Comparison of ENCODE assay signal across 8 cellular contexts in the genomic region with DNA sequence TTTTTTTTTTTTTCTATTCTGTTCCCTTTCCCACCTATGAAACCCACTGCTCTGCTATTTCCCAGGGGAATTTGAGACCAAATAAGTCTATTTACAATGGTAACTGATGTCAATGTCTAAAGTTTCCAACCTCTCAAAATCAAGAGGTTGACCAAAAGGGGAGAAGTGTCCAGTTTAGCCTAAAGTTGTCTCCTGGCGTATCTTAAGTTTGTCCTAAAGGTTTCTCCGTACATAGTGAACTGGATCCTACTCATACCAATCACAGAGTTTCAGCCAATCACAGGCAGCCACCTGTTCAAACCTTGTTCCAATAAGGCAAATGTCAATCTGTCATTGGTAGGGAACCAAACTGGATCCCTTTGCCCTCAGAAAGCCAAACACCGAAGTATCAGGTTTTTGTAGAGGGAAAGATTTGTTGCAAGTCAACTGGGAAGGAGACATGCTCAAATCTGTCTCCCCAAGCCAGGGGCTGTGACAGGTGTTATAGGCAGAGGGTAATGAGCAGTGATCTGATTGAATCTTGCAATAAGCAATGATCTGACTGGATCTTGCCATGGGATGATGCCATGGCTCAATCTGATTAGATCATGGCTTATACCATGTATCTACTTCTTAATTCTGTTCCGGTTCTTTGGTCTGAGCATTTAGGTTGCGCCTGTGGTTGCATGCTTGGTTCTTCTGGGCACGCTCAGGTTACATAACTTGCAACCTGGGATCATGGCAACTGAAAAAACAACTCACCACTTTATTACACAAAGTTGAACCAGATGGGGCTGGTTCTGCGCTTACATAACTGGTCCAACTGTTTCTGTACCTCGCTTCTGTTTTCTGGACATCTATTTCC. TPM values are rescaled to one million over a fixed set of nuclear protein-coding genes. Genes with fewer than 3 reads are reported as not detected.
A peak's percentile ranks its signal among the peaks of the same experiment; 100 is the strongest.
DNase-seq lines count a peak whose midpoint lies in the region; ATAC-seq and TF ChIP-seq lines count a peak whose summit lies in the region.

No MANE protein-coding gene starts in this region.

- intact Hi-C loops in naive thymus-derived CD4-positive, alpha-beta T cell (cut with micrococcal nuclease): loop anchor here (5.0 kb wide), 3 partner anchors 175 to 805 kb away; a partner anchor contains a TSS

- H3K27me3 ChIP-seq in DND-41 (ENCODE audit: insufficient read depth, low read length, poor library complexity) (no peaks in the 10 kb centered on the region), SK-N-SH (ENCODE audit: insufficient read depth) (no peaks in the 10 kb centered on the region), endocrine pancreas (ENCODE audit: control insufficient read depth, insufficient read depth, low read length) (no peaks in the 10 kb centered on the region)
- H3K27me3 ChIP-seq in naive thymus-derived CD4-positive, alpha-beta T cell (ENCODE audit: control insufficient read depth in 2 of 2, insufficient read depth in 2 of 2, low read length in 2 of 2): no peaks in the 10 kb centered on the region

- H3K27me3 Mint-ChIP-seq in naive thymus-derived CD4-positive, alpha-beta T cell: no peaks in the 10 kb centered on the region

- H3K9ac ChIP-seq in DND-41 (ENCODE audit: low read depth, low read length): peak overlapping the region; percentile 54
- H3K9ac ChIP-seq in SK-N-SH: peak overlapping the region; percentile 89
- peak overlapping the region; percentile 85 for H3K9ac ChIP-seq in endocrine pancreas (ENCODE audit: control insufficient read depth, insufficient read depth, low read length)

- H3K9me2 ChIP-seq in SK-N-SH: no peaks in the 10 kb centered on the region

- H4K20me1 ChIP-seq in DND-41 (ENCODE audit: insufficient read depth, low read length) (no peaks in the 10 kb centered on the region), SK-N-SH (ENCODE audit: insufficient read depth) (no peaks in the 10 kb centered on the region)

- TF ChIP-seq CTCF in DND-41 (IDR thresholded peaks at IDR 0.05; ENCODE audit: borderline replicate concordance, extremely low read depth, low read length, poor library complexity, severe bottlenecking): no peak
- TF ChIP-seq CTCF in SK-N-SH (IDR thresholded peaks at IDR 0.05): no peak

- no peak for DNase-seq in DND-41
- DNase-seq in SK-N-SH: peak; percentile 56
- DNase-seq in naive thymus-derived CD4-positive, alpha-beta T cell: peak in 4 of 9 donors; percentile 8 to 25 (median 14)
- DNase-seq in GM03348 (ENCODE audit: low spot score): no peak

- H3K9me3 Mint-ChIP-seq in naive thymus-derived CD4-positive, alpha-beta T cell: peaks cover 0 to 4% (median 0%) of the 10 kb centered on the region in 11 donors

- H3K27ac Mint-ChIP-seq in naive thymus-derived CD4-positive, alpha-beta T cell: peak overlapping the region; percentile 84 to 96 (median 94)

- H3K36me3 Mint-ChIP-seq in naive thymus-derived CD4-positive, alpha-beta T cell: peaks cover 0 to 7% (median 0%) of the 10 kb centered on the region in 5 donors

- peaks cover 29 to 63% (median 44%) of the 10 kb centered on the region in 7 donors for H3K4me1 Mint-ChIP-seq in naive thymus-derived CD4-positive, alpha-beta T cell

- peak overlapping the region; percentile 79 for H2AFZ ChIP-seq in DND-41 (ENCODE audit: low read depth, low read length)
- H2AFZ ChIP-seq in SK-N-SH (ENCODE audit: low read depth): peak overlapping the region; percentile 87

- peaks cover 23% of the 10 kb centered on the region for H3K4me1 ChIP-seq in DND-41 (ENCODE audit: insufficient read depth, low read length)
- H3K4me1 ChIP-seq in SK-N-SH (ENCODE audit: control insufficient read depth in 1 of 2, insufficient read depth in 2 of 2, low read depth in 1 of 2, low read length in 1 of 2): peaks cover 0 to 22% of the 10 kb centered on the region in 2 experiments; a peak in 3 of 4 replicates
- H3K4me1 ChIP-seq in endocrine pancreas (ENCODE audit: control insufficient read depth, insufficient read depth, low read length): peaks cover 11% of the 10 kb centered on the region
- peaks cover 7 to 14% of the 10 kb centered on the region in 2 donors for H3K4me1 ChIP-seq in naive thymus-derived CD4-positive, alpha-beta T cell (ENCODE audit: control insufficient read depth in 2 of 2, insufficient read depth in 2 of 2, low read length in 2 of 2)

- WGBS in SK-N-SH (ENCODE audit: low lambda C conversion rate): 77% methylated on average over 8 of the region's 8 CpGs

- H3K27ac ChIP-seq in DND-41 (ENCODE audit: low read length): peak overlapping the region; percentile 65; the same call in 1 of the 2 replicates
- peak overlapping the region; percentile 71 for H3K27ac ChIP-seq in KOPT-K1 (ENCODE audit: low read depth, low read length, poor library complexity, severe bottlenecking)
- peak overlapping the region; percentile 85 to 94 for H3K27ac ChIP-seq in SK-N-SH (ENCODE audit: low read depth in 2 of 2, low read length in 1 of 2)
- H3K27ac ChIP-seq in naive thymus-derived CD4-positive, alpha-beta T cell (ENCODE audit: low read depth, low read length): peak overlapping the region; percentile 78

- TF ChIP-seq EP300 in SK-N-SH (IDR thresholded peaks at IDR 0.05; ENCODE audit: borderline replicate concordance in 1 of 2, low read depth in 1 of 2, low read length in 1 of 2): no peak

- CTCF ChIA-PET in SK-N-SH (lab: Yijun Ruan, JAX): no interaction called here
- CTCF ChIA-PET in naive thymus-derived CD4-positive, alpha-beta T cell (lab: Charles Lee): interaction anchor here (0.6 to 1.0 kb wide), 3 partner anchors 8 to 22 kb away, joined by 3 to 4 read pairs (median 3); no protein-coding TSS in a partner anchor

- POLR2A ChIA-PET in SK-N-SH (lab: Yijun Ruan, JAX): interaction anchor here (1.0 to 1.1 kb wide), 2 partner anchors 13 to 257 kb away, joined by 3 read pairs; no protein-coding TSS in a partner anchor
- POLR2A ChIA-PET in naive thymus-derived CD4-positive, alpha-beta T cell (lab: Charles Lee): interaction anchor here (2.8 kb wide), 1 partner anchor 256 kb away, joined by 9 read pairs; a partner anchor contains a TSS

- H3K4me3 Mint-ChIP-seq in naive thymus-derived CD4-positive, alpha-beta T cell: peak overlapping the region; percentile 85 to 96 (median 90)

- no peak for TF ChIP-seq RAD21 in SK-N-SH (IDR thresholded peaks at IDR 0.05; ENCODE audit: low read length)

- H3K79me2 ChIP-seq in DND-41 (ENCODE audit: insufficient read depth, low read length): no peaks in the 10 kb centered on the region
- peaks cover 39% of the 10 kb centered on the region for H3K79me2 ChIP-seq in SK-N-SH (ENCODE audit: insufficient read depth)

- H3F3A ChIP-seq in SK-N-SH (replicated peaks; ENCODE audit: insufficient read depth): peaks cover 16% of the 10 kb centered on the region

- no peaks in the 10 kb centered on the region for H3K36me3 ChIP-seq in DND-41 (ENCODE audit: insufficient read depth, low read length)
- H3K36me3 ChIP-seq in KOPT-K1 (ENCODE audit: insufficient read depth, low read length): no peaks in the 10 kb centered on the region
- H3K36me3 ChIP-seq in SK-N-SH (replicated peaks in 1 of 2; ENCODE audit: control insufficient read depth in 1 of 2, insufficient read depth in 2 of 2, low read length in 1 of 2): peaks cover 0 to 5% of the 10 kb centered on the region in 2 experiments
- no peaks in the 10 kb centered on the region for H3K36me3 ChIP-seq in endocrine pancreas (ENCODE audit: control insufficient read depth, insufficient read depth, low read length)
- H3K36me3 ChIP-seq in naive thymus-derived CD4-positive, alpha-beta T cell (ENCODE audit: control insufficient read depth in 2 of 3, insufficient read depth in 3 of 3, low read length in 3 of 3): no peaks in the 10 kb centered on the region

- ATAC-seq in DND-41 (ENCODE audit: insufficient read depth, low read depth) (no peak), HG02763 (IDR thresholded peaks at IDR 0.05; ENCODE audit: unreplicated experiment) (no peak), HG02884 (IDR thresholded peaks at IDR 0.05; ENCODE audit: unreplicated experiment) (no peak)
- no peak for ATAC-seq in naive thymus-derived CD4-positive, alpha-beta T cell

- H3K4me3 ChIP-seq in DND-41 (ENCODE audit: low read depth in 1 of 2, low read length in 2 of 2) (peak overlapping the region; percentile 27 to 65; a peak in 3 of 4 replicates), SK-N-SH (ENCODE audit: low read depth in 2 of 2, low read length in 1 of 2) (peak overlapping the region; percentile 66 to 70), endocrine pancreas (ENCODE audit: control insufficient read depth, insufficient read depth, low read length) (peak overlapping the region; percentile 87)
- H3K4me3 ChIP-seq in naive thymus-derived CD4-positive, alpha-beta T cell (ENCODE audit: low read length): peak overlapping the region; percentile 74

- H3K9me3 ChIP-seq in DND-41 (ENCODE audit: insufficient read depth, low read length, severe bottlenecking): no peaks in the 10 kb centered on the region
- no peaks in the 10 kb centered on the region for H3K9me3 ChIP-seq in KOPT-K1 (ENCODE audit: insufficient read depth, low read length, poor library complexity, severe bottlenecking)
- H3K9me3 ChIP-seq in SK-N-SH: no peaks in the 10 kb centered on the region
- no peaks in the 10 kb centered on the region for H3K9me3 ChIP-seq in endocrine pancreas (ENCODE audit: control insufficient read depth, low read length)
- no peaks in the 10 kb centered on the region for H3K9me3 ChIP-seq in naive thymus-derived CD4-positive, alpha-beta T cell (ENCODE audit: control insufficient read depth in 2 of 3, low read length in 3 of 3)

- H3K4me2 ChIP-seq in DND-41 (ENCODE audit: insufficient read depth, low read length) (peak overlapping the region; percentile 85), SK-N-SH (peak overlapping the region; percentile 97)

RNA-seq across cellular contexts. Expression of a gene that starts 1.1 kb away (rescaled TPM):
- polyA plus RNA-seq in SK-N-SH (2012; rRNA removed): 11.7 and 15.2 TPM in 2 replicates
- polyA plus RNA-seq in SK-N-SH (2012; cell fraction: cytosol; rRNA removed): 10.5 and 12.9 TPM in 2 replicates
- polyA plus RNA-seq in SK-N-SH (2012; cell fraction: nucleus; rRNA removed): 28.0 and 28.6 TPM in 2 replicates
- 10 to 100 TPM in 1 of 5 experiments, 1 to 10 TPM in 4; 4.1 to 12.0 (median 7.9) TPM for total RNA-seq in naive thymus-derived CD4-positive, alpha-beta T cell
- polyA plus RNA-seq in naive thymus-derived CD4-positive, alpha-beta T cell: under 1 TPM; 0.31 to 0.82 TPM

RNA-seq across cellular contexts. Expression of a gene that starts 41.0 kb away (rescaled TPM):
- polyA plus RNA-seq in SK-N-SH (2012; rRNA removed): not detected in 2 replicates
- polyA plus RNA-seq in SK-N-SH (2012; cell fraction: cytosol; rRNA removed): 0.04 TPM in 1 of 2 replicates, not detected in the other
- not detected in 2 replicates for polyA plus RNA-seq in SK-N-SH (2012; cell fraction: nucleus; rRNA removed)
- under 1 TPM in 1 of 5 experiments, not detected in 4; 0.83 TPM for total RNA-seq in naive thymus-derived CD4-positive, alpha-beta T cell
- polyA plus RNA-seq in naive thymus-derived CD4-positive, alpha-beta T cell: not detected

RNA-seq across cellular contexts. Expression of a gene that starts 59.8 kb away (rescaled TPM):
- not detected in 2 replicates for polyA plus RNA-seq in SK-N-SH (2012; rRNA removed)
- not detected in 2 replicates for polyA plus RNA-seq in SK-N-SH (2012; cell fraction: cytosol; rRNA removed)
- 0.13 TPM in 1 of 2 replicates, not detected in the other for polyA plus RNA-seq in SK-N-SH (2012; cell fraction: nucleus; rRNA removed)
- 1 to 10 TPM in 1 of 5 experiments, not detected in 4; 1.9 TPM for total RNA-seq in naive thymus-derived CD4-positive, alpha-beta T cell
- not detected for polyA plus RNA-seq in naive thymus-derived CD4-positive, alpha-beta T cell

Comparison
In these comparisons a context has a peak if more than half of its experiments do, and no peak if none do; other contexts are left out.
1. RNA of a gene that starts 1.1 kb away (polyA plus RNA-seq): 10.5 to 28.6 TPM in SK-N-SH; 0.31 to 0.82 TPM in naive thymus-derived CD4-positive, alpha-beta T cell; every median in the first group is over 4 times any median in the second.
2. Peak in every context shown above with its lines, with median percentiles within 50 percentile points of each other: H3K27ac ChIP-seq, H3K4me3 ChIP-seq and H3K9ac ChIP-seq.